Comparison of ENCODE assay signal across 8 cellular contexts in genomic region chr20:2172305-2173175, GRCh38.
DNase-seq lines count a peak whose midpoint lies in the region; ATAC-seq, FAIRE-seq and TF ChIP-seq lines count a peak whose summit lies in the region.

No MANE protein-coding gene starts in this region.

- peaks cover 13% of the 10 kb centered on the region for H3K4me1 Mint-ChIP-seq in Caco-2 (ENCODE audit: low read depth, unreplicated experiment)
- H3K4me1 Mint-ChIP-seq in activated T-helper 1 cell treated with anti-CD3 and anti-CD28 coated beads, Interleukin-12 subunit alpha, Interleukin-12 subunit beta, Interleukin-2, Interleukin-4 antibody, amounts not matched to agents 30 ng/mL and 10 ng/mL and 1 ng/mL, durations not matched to agents 14 hours and 24 hours and 36 hours (ENCODE audit: low read depth) = peaks cover 5% of the 10 kb centered on the region

- H3K36me3 ChIP-seq in Caco-2 (ENCODE audit: control insufficient read depth, insufficient read depth, low read length) = no peaks in the 10 kb centered on the region
- no peaks in the 10 kb centered on the region for H3K36me3 ChIP-seq in neutrophil

- H3K9me3 ChIP-seq in Caco-2 (no peaks in the 10 kb centered on the region), neutrophil (no peaks in the 10 kb centered on the region)

- CTCF ChIA-PET in Caco-2 (lab: Charles Lee) = interaction anchor here (0.5 to 1.8 kb wide), 17 partner anchors 9 to 408 kb away, joined by 3 to 9 read pairs (median 3); no protein-coding TSS in a partner anchor

- H3K36me3 Mint-ChIP-seq in Caco-2 (ENCODE audit: insufficient read depth, unreplicated experiment) = no peaks in the 10 kb centered on the region
- H3K36me3 Mint-ChIP-seq in activated T-helper 1 cell treated with anti-CD3 and anti-CD28 coated beads, Interleukin-12 subunit alpha, Interleukin-12 subunit beta, Interleukin-2, Interleukin-4 antibody, amounts not matched to agents 30 ng/mL and 10 ng/mL and 1 ng/mL, durations not matched to agents 14 hours and 24 hours and 36 hours (ENCODE audit: low read depth) = no peaks in the 10 kb centered on the region

- H3K27me3 ChIP-seq in Caco-2 (replicated peaks; ENCODE audit: control insufficient read depth, insufficient read depth, low read length) = no peaks in the 10 kb centered on the region
- peaks cover 22% of the 10 kb centered on the region for H3K27me3 ChIP-seq in neutrophil

- H3K27ac ChIP-seq in neutrophil (no peak overlapping the region), substantia nigra (ENCODE audit: low read depth, low read length, poor library complexity, severe bottlenecking) (no peak overlapping the region)

- no peak overlapping the region for H3K4me3 ChIP-seq in Caco-2 (ENCODE audit: low read depth, low read length)
- no peak overlapping the region for H3K4me3 ChIP-seq in fibroblast of the aortic adventitia (ENCODE audit: low read depth, low read length)
- no peak overlapping the region for H3K4me3 ChIP-seq in neutrophil (ENCODE audit: low read depth in 1 of 2, low read length in 1 of 2)

- BruUV-seq in Caco-2 (replicated peaks; lab: Mats Ljungman, UMichigan) = no TSS peak

- TF ChIP-seq CTCF in Caco-2 (IDR thresholded peaks at IDR 0.05; ENCODE audit: insufficient read depth in 1 of 2, low read depth in 1 of 2, low read length in 1 of 2, severe bottlenecking in 1 of 2, unreplicated experiment in 1 of 2) = peak; percentile 94 to 95
- peak; percentile 91 for TF ChIP-seq CTCF in fibroblast of the aortic adventitia (IDR thresholded peaks at IDR 0.05; ENCODE audit: insufficient read depth, low read length)
- peak; percentile 86 for TF ChIP-seq CTCF in neutrophil (IDR thresholded peaks at IDR 0.05)

- POLR2A ChIA-PET in Caco-2 (lab: Charles Lee) = no interaction called here

- FAIRE-seq in HTR-8/SVneo (lab: Jason Lieb, UNC) = peak; percentile 64

- peak; percentile 70 to 79 for DNase-seq in Caco-2
- DNase-seq in HTR-8/SVneo (ENCODE audit: insufficient read length, low spot score) = peak; percentile 79
- peak; percentile 40 for DNase-seq in activated T-helper 1 cell treated with anti-CD3 and anti-CD28 coated beads, Interleukin-12 subunit alpha, Interleukin-12 subunit beta, Interleukin-2, Interleukin-4 antibody, amounts not matched to agents 30 ng/mL and 10 ng/mL and 1 ng/mL, durations not matched to agents 14 hours and 24 hours and 36 hours (ENCODE audit: low spot score)
- peak; percentile 70 for DNase-seq in fibroblast of the aortic adventitia (ENCODE audit: low read depth)
- peak in 45 of 49 donors; percentile 5 to 76 (median 54) for DNase-seq in substantia nigra (lab: John Stamatoyannopoulos, UW)

- H3K27ac Mint-ChIP-seq in Caco-2 (ENCODE audit: unreplicated experiment) = no peak overlapping the region
- no peak overlapping the region for H3K27ac Mint-ChIP-seq in activated T-helper 1 cell treated with anti-CD3 and anti-CD28 coated beads, Interleukin-12 subunit alpha, Interleukin-12 subunit beta, Interleukin-2, Interleukin-4 antibody, amounts not matched to agents 30 ng/mL and 10 ng/mL and 1 ng/mL, durations not matched to agents 14 hours and 24 hours and 36 hours

- H3K27me3 Mint-ChIP-seq in Caco-2 (ENCODE audit: insufficient read depth, unreplicated experiment) = peaks cover 18% of the 10 kb centered on the region
- peaks cover 5% of the 10 kb centered on the region for H3K27me3 Mint-ChIP-seq in activated T-helper 1 cell treated with anti-CD3 and anti-CD28 coated beads, Interleukin-12 subunit alpha, Interleukin-12 subunit beta, Interleukin-2, Interleukin-4 antibody, amounts not matched to agents 30 ng/mL and 10 ng/mL and 1 ng/mL, durations not matched to agents 14 hours and 24 hours and 36 hours (ENCODE audit: insufficient read depth)

- no peak for ATAC-seq in HG03571 (IDR thresholded peaks at IDR 0.05; ENCODE audit: unreplicated experiment)

- intact Hi-C loops in Caco-2 (cut with micrococcal nuclease; ENCODE audit: unreplicated experiment) = loop anchor here (1.0 to 10.0 kb wide), 4 partner anchors 70 to 408 kb away; partner anchors contain the start of gene STK35
- intact Hi-C loops in activated T-helper 1 cell treated with anti-CD3 and anti-CD28 coated beads, Interleukin-12 subunit alpha, Interleukin-12 subunit beta, Interleukin-2, Interleukin-4 antibody, amounts not matched to agents 30 ng/mL and 10 ng/mL and 1 ng/mL, durations not matched to agents 14 hours and 24 hours and 36 hours (cut with micrococcal nuclease) = loop anchor here (1.0 to 2.0 kb wide), 4 partner anchors 70 to 370 kb away; no protein-coding TSS in a partner anchor

- peak overlapping the region; percentile 47 for H3K4me3 Mint-ChIP-seq in Caco-2 (ENCODE audit: unreplicated experiment)
- no peak overlapping the region for H3K4me3 Mint-ChIP-seq in activated T-helper 1 cell treated with anti-CD3 and anti-CD28 coated beads, Interleukin-12 subunit alpha, Interleukin-12 subunit beta, Interleukin-2, Interleukin-4 antibody, amounts not matched to agents 30 ng/mL and 10 ng/mL and 1 ng/mL, durations not matched to agents 14 hours and 24 hours and 36 hours

- H3K9me3 Mint-ChIP-seq in Caco-2 (ENCODE audit: unreplicated experiment) = no peaks in the 10 kb centered on the region
- H3K9me3 Mint-ChIP-seq in activated T-helper 1 cell treated with anti-CD3 and anti-CD28 coated beads, Interleukin-12 subunit alpha, Interleukin-12 subunit beta, Interleukin-2, Interleukin-4 antibody, amounts not matched to agents 30 ng/mL and 10 ng/mL and 1 ng/mL, durations not matched to agents 14 hours and 24 hours and 36 hours = no peaks in the 10 kb centered on the region

- H3K4me1 ChIP-seq in Caco-2 (no peaks in the 10 kb centered on the region), neutrophil (ENCODE audit: control insufficient read depth in 1 of 2, insufficient read depth in 1 of 2, low read depth in 1 of 2, low read length in 1 of 2) (peaks cover 7 to 11% of the 10 kb centered on the region in 2 experiments)

TF ChIP-seq in PFSK-1, 5 proteins besides CTCF, POLR2A, EP300 and RAD21:
- TF ChIP-seq FOXP2 (optimal IDR thresholded peaks at IDR 0.05; ENCODE audit: borderline replicate concordance, extremely low read depth, extremely low read length, insufficient read depth) (peak; percentile 11), POLR2AphosphoS5 (IDR thresholded peaks at IDR 0.05; ENCODE audit: low read depth, low read length) (no peak), TAF1 (IDR thresholded peaks at IDR 0.05; ENCODE audit: borderline replicate concordance, insufficient read depth, low read length) (no peak), SIN3A (IDR thresholded peaks at IDR 0.05; ENCODE audit: borderline replicate concordance, insufficient read depth, low read length) (no peak), REST (IDR thresholded peaks at IDR 0.05; ENCODE audit: insufficient read depth in 1 of 2, low read depth in 2 of 2, low read length in 2 of 2) (peak; percentile 41 to 46; a peak in 1 of 4 replicates)
